Comparison of ENCODE assay signal across 21 cellular contexts in genomic region chr9:122562134-122562760, GRCh38. TPM values are rescaled to one million over a fixed set of nuclear protein-coding genes. Genes with fewer than 3 reads are reported as not detected.
DNase-seq lines count a peak whose midpoint lies in the region; ATAC-seq, FAIRE-seq and TF ChIP-seq lines count a peak whose summit lies in the region.
"Had no signal": no experiment of that assay in that cellular context is flagged by ENCODE, and none has a peak within 500 bp of the region (broad histone marks: within the 10 kb centered on the region; RNA-seq: fewer than 3 reads in every experiment).

No MANE protein-coding gene starts in this region.

- no peak overlapping the region for H3K4me3 ChIP-seq in BLaER1 treated with 17β-estradiol and CSF1 and Interleukin-3, amounts not matched to agents 10 nM and 100 nM
- H3K4me3 ChIP-seq in neural progenitor cell, result no peak overlapping the region
- no peak overlapping the region for H3K4me3 ChIP-seq in Caco-2 (ENCODE audit: low read depth, low read length)
- H3K4me3 ChIP-seq: body of pancreas, suprapubic skin had no signal

- DNase-seq in NCI-H524 (lab: John Stamatoyannopoulos, UW) (peak; percentile 14 to 84), neural progenitor cell (ENCODE audit: low spot score) (peak; percentile 5), GM12892 (ENCODE audit: insufficient read length) (no peak), NCI-H1105 (lab: John Stamatoyannopoulos, UW) (no peak), Caco-2 (no peak)
- DNase-seq in activated T-cell treated with anti-CD3 and anti-CD28 coated beads, Interleukin-2, amount 50 U/mL, for 4 hours, result peak; percentile 10
- DNase-seq: activated CD4-positive, alpha-beta T cell treated with anti-CD3 and anti-CD28 coated beads, Interleukin-2, amount 50 U/mL, for 1 hour; activated effector memory CD4-positive, alpha-beta T cell treated with Interleukin-2 at 50 U/mL for 16 hours; body of pancreas; COR-L47; NCI-H1694; NCI-H446 had no signal

- peaks cover 6 to 39% (median 15%) of the 10 kb centered on the region in 11 experiments; a peak in 14 of 22 replicates for H3K9me3 ChIP-seq in BLaER1 treated with 17β-estradiol and CSF1 and Interleukin-3, amounts not matched to agents 10 nM and 100 nM (replicated peaks in 1 of 11)
- H3K9me3 ChIP-seq in neural progenitor cell (ENCODE audit: low read depth) (peaks cover 16% of the 10 kb centered on the region), Caco-2 (peaks cover 7% of the 10 kb centered on the region; the same call in 1 of the 2 replicates)
- H3K9me3 ChIP-seq: body of pancreas, suprapubic skin had no signal

- no peak overlapping the region for H3K27ac Mint-ChIP-seq in neural progenitor cell
- no peak overlapping the region for H3K27ac Mint-ChIP-seq in Caco-2 (ENCODE audit: unreplicated experiment)
- H3K27ac Mint-ChIP-seq: progenitor cell of endocrine pancreas had no signal

- TF ChIP-seq CTCF in neural progenitor cell (IDR thresholded peaks at IDR 0.05), result no peak
- TF ChIP-seq CTCF in Caco-2 (IDR thresholded peaks at IDR 0.05; ENCODE audit: insufficient read depth in 1 of 2, low read depth in 1 of 2, low read length in 1 of 2, severe bottlenecking in 1 of 2, unreplicated experiment in 1 of 2), result no peak

- peaks cover 5% of the 10 kb centered on the region for H3K9me3 Mint-ChIP-seq in activated T-cell treated with anti-CD3 and anti-CD28 coated beads, Interleukin-2, amount 50 U/mL, for 4 hours
- H3K9me3 Mint-ChIP-seq in neural progenitor cell, result peaks cover 3% of the 10 kb centered on the region
- peaks cover 10% of the 10 kb centered on the region for H3K9me3 Mint-ChIP-seq in Caco-2 (ENCODE audit: unreplicated experiment)

- H3K9ac ChIP-seq in BLaER1 treated with 17β-estradiol and CSF1 and Interleukin-3, amounts not matched to agents 10 nM and 100 nM, result no peak overlapping the region
- H3K9ac ChIP-seq in neural progenitor cell, result no peak overlapping the region

- ATAC-seq in activated T-cell treated with anti-CD3 and anti-CD28 coated beads, Interleukin-2, amount 50 U/mL, for 4 hours, result peak; percentile 48 to 63
- ATAC-seq in HG03520 (IDR thresholded peaks at IDR 0.05; ENCODE audit: unreplicated experiment), result no peak
- ATAC-seq: body of pancreas had no signal

- H3K27me3 ChIP-seq in BLaER1 treated with 17β-estradiol and CSF1 and Interleukin-3, amounts not matched to agents 10 nM and 100 nM, result no peaks in the 10 kb centered on the region
- H3K27me3 ChIP-seq in neural progenitor cell (no peaks in the 10 kb centered on the region), Caco-2 (replicated peaks; ENCODE audit: control insufficient read depth, insufficient read depth, low read length) (no peaks in the 10 kb centered on the region)
- H3K27me3 ChIP-seq: body of pancreas, suprapubic skin had no signal

- H3F3A ChIP-seq in neural progenitor cell (ENCODE audit: low read depth), result no peaks in the 10 kb centered on the region

- peaks cover 0 to 8% (median 6%) of the 10 kb centered on the region in 10 experiments; a peak in 10 of 20 replicates for H3K4me1 ChIP-seq in BLaER1 treated with 17β-estradiol and CSF1 and Interleukin-3, amounts not matched to agents 10 nM and 100 nM
- H3K4me1 ChIP-seq in neural progenitor cell (no peaks in the 10 kb centered on the region), Caco-2 (no peaks in the 10 kb centered on the region)
- H3K4me1 ChIP-seq: body of pancreas, suprapubic skin had no signal

- CTCF ChIA-PET in Caco-2 (lab: Charles Lee), result interaction anchor here (1.6 kb wide), 1 partner anchor 64 kb away, joined by 3 read pairs; no protein-coding TSS in a partner anchor

- H3K27me3 Mint-ChIP-seq in activated T-cell treated with anti-CD3 and anti-CD28 coated beads, Interleukin-2, amount 50 U/mL, for 4 hours (ENCODE audit: low read depth), result peaks cover 5% of the 10 kb centered on the region
- H3K27me3 Mint-ChIP-seq in neural progenitor cell (ENCODE audit: insufficient read depth, low read depth) (peaks cover 3% of the 10 kb centered on the region), Caco-2 (ENCODE audit: insufficient read depth, unreplicated experiment) (peaks cover 12% of the 10 kb centered on the region)
- H3K27me3 Mint-ChIP-seq: progenitor cell of endocrine pancreas had no signal

- H3K79me2 ChIP-seq in neural progenitor cell (ENCODE audit: low read depth), result no peaks in the 10 kb centered on the region

- FAIRE-seq in GM12892 (lab: Jason Lieb, UNC), result no peak
- FAIRE-seq: H1, islet of Langerhans had no signal

- no peak overlapping the region for H2AFZ ChIP-seq in neural progenitor cell (replicated peaks)

- BruUV-seq in Caco-2 (replicated peaks; lab: Mats Ljungman, UMichigan), result no TSS peak

- TF ChIP-seq POLR2A in GM12892 (IDR thresholded peaks at IDR 0.05; ENCODE audit: low read depth, low read length), result no peak

- intact Hi-C loops in Caco-2 (cut with micrococcal nuclease; ENCODE audit: unreplicated experiment), result no loop called here

- peak overlapping the region in 8 of 11 experiments; percentile 17 to 44 (median 32); a peak in 12 of 22 replicates for H3K4me2 ChIP-seq in BLaER1 treated with 17β-estradiol and CSF1 and Interleukin-3, amounts not matched to agents 10 nM and 100 nM
- no peak overlapping the region for H3K4me2 ChIP-seq in neural progenitor cell

- POLR2A ChIA-PET in Caco-2 (lab: Charles Lee), result no interaction called here

- no peaks in the 10 kb centered on the region for H3K36me3 ChIP-seq in BLaER1 treated with 17β-estradiol and CSF1 and Interleukin-3, amounts not matched to agents 10 nM and 100 nM
- H3K36me3 ChIP-seq in neural progenitor cell (no peaks in the 10 kb centered on the region), Caco-2 (ENCODE audit: control insufficient read depth, insufficient read depth, low read length) (no peaks in the 10 kb centered on the region)
- H3K36me3 ChIP-seq: suprapubic skin had no signal

- H4K20me1 ChIP-seq in BLaER1 treated with 17β-estradiol and CSF1 and Interleukin-3, amounts not matched to agents 10 nM and 100 nM, result no peaks in the 10 kb centered on the region
- H4K20me1 ChIP-seq in neural progenitor cell (ENCODE audit: low read depth), result no peaks in the 10 kb centered on the region

- H3K27ac ChIP-seq in BLaER1 treated with 17β-estradiol and CSF1 and Interleukin-3, amounts not matched to agents 10 nM and 100 nM, result no peak overlapping the region
- no peak overlapping the region for H3K27ac ChIP-seq in neural progenitor cell
- H3K27ac ChIP-seq: body of pancreas, suprapubic skin had no signal

- no peaks in the 10 kb centered on the region for H3K36me3 Mint-ChIP-seq in activated T-cell treated with anti-CD3 and anti-CD28 coated beads, Interleukin-2, amount 50 U/mL, for 4 hours (ENCODE audit: insufficient read depth)
- H3K36me3 Mint-ChIP-seq in neural progenitor cell, result no peaks in the 10 kb centered on the region
- H3K36me3 Mint-ChIP-seq in Caco-2 (ENCODE audit: insufficient read depth, unreplicated experiment), result no peaks in the 10 kb centered on the region

- no peak overlapping the region for H3K4me3 Mint-ChIP-seq in activated T-cell treated with anti-CD3 and anti-CD28 coated beads, Interleukin-2, amount 50 U/mL, for 4 hours
- H3K4me3 Mint-ChIP-seq in neural progenitor cell (no peak overlapping the region), Caco-2 (ENCODE audit: unreplicated experiment) (no peak overlapping the region)

- H3K4me1 Mint-ChIP-seq in activated T-cell treated with anti-CD3 and anti-CD28 coated beads, Interleukin-2, amount 50 U/mL, for 4 hours (ENCODE audit: low read depth), result no peaks in the 10 kb centered on the region
- peaks cover 2% of the 10 kb centered on the region for H3K4me1 Mint-ChIP-seq in neural progenitor cell
- no peaks in the 10 kb centered on the region for H3K4me1 Mint-ChIP-seq in Caco-2 (ENCODE audit: low read depth, unreplicated experiment)

RNA-seq across cellular contexts. Expression of gene OR1N2, which starts 9.3 kb away (rescaled TPM):
- not detected for total RNA-seq in activated T-cell treated with anti-CD3 and anti-CD28 coated beads, Interleukin-2, amount 50 U/mL, for 4 hours
- total RNA-seq in neural progenitor cell (ENCODE audit: low replicate concordance) (not detected in 2 replicates), Caco-2 (2022) (not detected in 2 replicates)
- not detected for polyA plus RNA-seq in GM12892 (2012; ENCODE audit: missing spikeins)
- total RNA-seq: body of pancreas, dermis microvascular lymphatic vessel endothelial cell, H1, lung microvascular endothelial cell, progenitor cell of endocrine pancreas, suprapubic skin had no signal
- polyA plus RNA-seq: esophagus, H1 had no signal

RNA-seq across cellular contexts. Expression of gene OR1L8, which starts 20.9 kb away (rescaled TPM):
- total RNA-seq in activated T-cell treated with anti-CD3 and anti-CD28 coated beads, Interleukin-2, amount 50 U/mL, for 4 hours, result not detected
- total RNA-seq in neural progenitor cell (ENCODE audit: low replicate concordance) (not detected in 2 replicates), Caco-2 (2022) (not detected in 2 replicates)
- polyA plus RNA-seq in GM12892 (2012; ENCODE audit: missing spikeins), result not detected
- total RNA-seq: body of pancreas, H1, progenitor cell of endocrine pancreas, suprapubic skin had no signal
- polyA plus RNA-seq: H1 had no signal

RNA-seq across cellular contexts. Expression of gene OR1N1, which starts 35.2 kb away (rescaled TPM):
- total RNA-seq in activated T-cell treated with anti-CD3 and anti-CD28 coated beads, Interleukin-2, amount 50 U/mL, for 4 hours, result not detected
- total RNA-seq in neural progenitor cell (ENCODE audit: low replicate concordance) (not detected in 2 replicates), Caco-2 (2022) (not detected in 2 replicates)
- polyA plus RNA-seq in GM12892 (2012; ENCODE audit: missing spikeins), result not detected
- total RNA-seq: body of pancreas, dermis microvascular lymphatic vessel endothelial cell, H1, lung microvascular endothelial cell, progenitor cell of endocrine pancreas, suprapubic skin had no signal
- polyA plus RNA-seq: esophagus, H1 had no signal

RNA-seq across cellular contexts. Expression of gene OR1J4, which starts 43.3 kb away (rescaled TPM):
- total RNA-seq in activated T-cell treated with anti-CD3 and anti-CD28 coated beads, Interleukin-2, amount 50 U/mL, for 4 hours, result not detected
- not detected in 2 replicates for total RNA-seq in neural progenitor cell (ENCODE audit: low replicate concordance)
- polyA plus RNA-seq in GM12892 (2012; ENCODE audit: missing spikeins), result not detected
- total RNA-seq in Caco-2 (2022), result not detected in 2 replicates
- total RNA-seq: body of pancreas, H1, lung microvascular endothelial cell, progenitor cell of endocrine pancreas, suprapubic skin had no signal
- polyA plus RNA-seq: esophagus, H1 had no signal

RNA-seq across cellular contexts. Expression of gene OR1J2, which starts 51.6 kb away (rescaled TPM):
- total RNA-seq in activated T-cell treated with anti-CD3 and anti-CD28 coated beads, Interleukin-2, amount 50 U/mL, for 4 hours, result not detected
- total RNA-seq in neural progenitor cell (ENCODE audit: low replicate concordance), result not detected in 2 replicates
- polyA plus RNA-seq in GM12892 (2012; ENCODE audit: missing spikeins), result not detected
- not detected in 2 replicates for total RNA-seq in Caco-2 (2022)
- total RNA-seq: body of pancreas, dermis microvascular lymphatic vessel endothelial cell, H1, lung microvascular endothelial cell, progenitor cell of endocrine pancreas, suprapubic skin had no signal
- polyA plus RNA-seq: H1 had no signal

Comparison
In these comparisons a context has a peak if more than half of its experiments do, and no peak if none do; other contexts are left out.
1. DNase-seq: peak in NCI-H524 (2 of 2), activated T-cell treated with anti-CD3 and anti-CD28 coated beads, Interleukin-2, amount 50 U/mL, for 4 hours (single experiment) and neural progenitor cell (single experiment); none in GM12892 (single experiment), NCI-H1105 (single experiment) and Caco-2 (0 of 2).